ENCODE assay signal across 8 cellular contexts in the genomic region with DNA sequence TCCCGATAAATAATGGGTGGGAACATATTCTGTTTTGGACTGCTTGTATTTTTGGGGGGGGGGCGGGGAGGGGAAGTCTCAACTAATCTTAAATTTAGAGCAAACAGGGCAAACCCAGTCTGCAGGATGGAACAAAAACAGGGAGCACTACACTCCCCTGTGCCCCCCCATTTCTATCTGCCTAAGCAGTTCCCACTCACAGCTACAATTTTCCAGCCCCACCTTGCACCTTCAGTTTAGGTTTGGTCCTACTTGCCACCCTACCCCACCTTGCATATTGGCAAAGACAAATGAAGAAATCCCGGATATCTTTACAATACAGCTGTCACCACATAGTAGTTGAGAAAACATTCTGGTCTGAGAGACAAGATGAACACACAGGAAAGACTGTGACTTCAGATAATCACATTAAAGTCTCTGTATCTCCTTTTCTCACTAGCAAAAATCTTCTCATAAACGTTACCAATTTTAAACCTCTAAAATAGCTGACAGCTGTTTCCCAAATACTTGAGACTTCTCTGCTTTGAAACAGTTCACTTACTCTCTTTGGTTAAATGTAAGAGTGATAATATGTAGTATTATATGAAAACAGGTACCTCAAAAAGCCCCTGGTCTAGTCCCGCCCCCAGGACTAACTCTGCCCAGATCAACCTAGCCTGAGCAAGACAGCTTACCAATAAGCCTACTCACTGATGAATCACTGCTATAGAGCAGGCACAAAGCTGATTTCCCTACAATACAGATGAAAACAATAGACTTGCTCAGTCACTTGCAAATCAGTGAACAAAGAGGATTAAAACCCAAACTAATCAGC. TPM values are rescaled to one million over a fixed set of nuclear protein-coding genes. Genes with fewer than 3 reads are reported as not detected.
A peak's percentile ranks its signal among the peaks of the same experiment; 100 is the strongest.
DNase-seq lines count a peak whose midpoint lies in the region; ATAC-seq, FAIRE-seq and TF ChIP-seq lines count a peak whose summit lies in the region.

No MANE protein-coding gene starts in this region.

- intact Hi-C loops in GM12878 (cut with micrococcal nuclease; ENCODE audit: unreplicated experiment) (no loop called here), lower leg skin (cut with DNase I; ENCODE audit: low total_unique reads) (no loop called here), aorta (cut with DNase I) (no loop called here)

- H3K4me3 ChIP-seq in GM12878 (no peak overlapping the region), lower leg skin (ENCODE audit: low read depth, poor library complexity, severe bottlenecking) (no peak overlapping the region), aorta (ENCODE audit: low read length in 2 of 2) (no peak overlapping the region)

- peaks cover 26% of the 10 kb centered on the region for H3K4me1 ChIP-seq in GM12878 (ENCODE audit: control insufficient read depth, insufficient read depth, low read length)
- no peaks in the 10 kb centered on the region for H3K4me1 ChIP-seq in aorta (ENCODE audit: control insufficient read depth in 1 of 2, insufficient read depth in 2 of 2, low read length in 2 of 2)

- WGBS in GM12878 (ENCODE audit: insufficient coverage, insufficient replicate concordance, low lambda C conversion rate, missing lambda C conversion rate) = 32% methylated on average over 5 of the region's 5 CpGs
- WGBS in lower leg skin, 2 donors = 69 to 75% methylated on average over 5 of the region's 5 CpGs
- 72 to 73% methylated on average over 5 of the region's 5 CpGs for WGBS in aorta, 2 donors

- in situ Hi-C loops in GM12878 (cut with MboI) = no loop called here

- H3K79me2 ChIP-seq in GM12878 (ENCODE audit: control insufficient read depth, insufficient read depth, low read length) = no peaks in the 10 kb centered on the region; the same call in 1 of the 2 replicates

- no peak for FAIRE-seq in GM12878 (lab: Jason Lieb, UNC)

- TF ChIP-seq CTCF in GM20000 (IDR thresholded peaks at IDR 0.05; ENCODE audit: extremely low read depth, missing control alignments) (no peak), GM12878 (IDR thresholded peaks at IDR 0.05 in 2 of 3, conservative IDR thresholded peaks at IDR 0.05 in 1 of 3; ENCODE audit: control insufficient read depth in 2 of 3, extremely low read depth in 1 of 3, insufficient read depth in 1 of 3, low read depth in 3 of 3, low read length in 3 of 3) (no peak), lower leg skin (IDR thresholded peaks at IDR 0.05) (no peak)

- H3K27ac ChIP-seq in GM12878 (ENCODE audit: control insufficient read depth, insufficient read depth) (peak overlapping the region; percentile 57), aorta (ENCODE audit: low read depth in 1 of 2, low read length in 2 of 2) (no peak overlapping the region)

- no peaks in the 10 kb centered on the region for H3K27me3 ChIP-seq in GM12878 (replicated peaks in 1 of 2; ENCODE audit: control insufficient read depth in 2 of 2, insufficient read depth in 2 of 2, low read length in 1 of 2)
- no peaks in the 10 kb centered on the region for H3K27me3 ChIP-seq in aorta (ENCODE audit: control insufficient read depth in 1 of 2, insufficient read depth in 2 of 2, low read length in 1 of 2)

- no TSS peak for BruUV-seq in GM12878 (replicated peaks; lab: Mats Ljungman, UMichigan)

- peak; percentile 38 for DNase-seq in GM20000 (ENCODE audit: low spot score)
- DNase-seq in OCI-M1 (lab: John Stamatoyannopoulos, UW) = peak; percentile 79
- DNase-seq in GM12878 (ENCODE audit: low read depth, low spot score) = no peak
- DNase-seq in stimulated activated CD4-positive, alpha-beta T cell treated with anti-CD3 and anti-CD28 coated beads, TNF-alpha, amount 100 ng/mL, for 48 hours (ENCODE audit: low read depth in 3 of 3) = peak; percentile 18 to 45 (median 44)
- DNase-seq in lower leg skin (ENCODE audit: low spot score in 2 of 2) = no peak
- DNase-seq in globus pallidus (ENCODE audit: low spot score) = no peak
- no peak for DNase-seq in aorta
- no peak for DNase-seq in NCI-H1694 treated with DMSO at 0.1 percent for 48 hours (lab: John Stamatoyannopoulos, UW)

- peak; percentile 74 for ATAC-seq in GM12878
- no peak for ATAC-seq in aorta (ENCODE audit: low FRiP score)

- TF ChIP-seq RAD21 in GM12878 (IDR thresholded peaks at IDR 0.05; ENCODE audit: insufficient read depth, low read depth, low read length) = no peak

- no peak for TF ChIP-seq EP300 in GM12878 (IDR thresholded peaks at IDR 0.05; ENCODE audit: borderline replicate concordance in 1 of 2, control insufficient read depth in 1 of 2, low read depth in 2 of 2, low read length in 2 of 2)

- H3K9ac ChIP-seq in GM12878 (ENCODE audit: control insufficient read depth, insufficient read depth, low read length) = peak overlapping the region; percentile 17; the same call in 1 of the 2 replicates

- SMC1A ChIA-PET in GM12878 (lab: Charles Lee; ENCODE audit: uncharacterized antibody, unreplicated experiment) = interaction anchor here (0.6 to 2.8 kb wide), 8 partner anchors 8 to 367 kb away, joined by 3 to 12 read pairs (median 4); no protein-coding TSS in a partner anchor

- H3K4me2 ChIP-seq in GM12878 (ENCODE audit: control insufficient read depth, insufficient read depth) = peak overlapping the region; percentile 4; the same call in 1 of the 2 replicates

- H2AFZ ChIP-seq in GM12878 (ENCODE audit: control insufficient read depth, low read depth, low read length) = peak overlapping the region; percentile 15

- TF ChIP-seq POLR2A in GM12878 (IDR thresholded peaks at IDR 0.05; ENCODE audit: low read depth, low read length) = no peak
- TF ChIP-seq POLR2A in lower leg skin (IDR thresholded peaks at IDR 0.05) = no peak

- CTCF ChIA-PET in GM12878 (lab: Yijun Ruan, JAX) = interaction anchor here (1.0 to 3.6 kb wide), 4 partner anchors 11 to 151 kb away, joined by 3 to 13 read pairs (median 4); no protein-coding TSS in a partner anchor

- RAD21 ChIA-PET in GM12878 (lab: Charles Lee; ENCODE audit: unreplicated experiment) = interaction anchor here (0.8 to 1.6 kb wide), 4 partner anchors 8 to 368 kb away, joined by 3 to 5 read pairs (median 4); no protein-coding TSS in a partner anchor

- H3K9me3 ChIP-seq in GM12878 (replicated peaks; ENCODE audit: control insufficient read depth, insufficient read depth, low read length) (no peaks in the 10 kb centered on the region), aorta (ENCODE audit: control insufficient read depth, low read length) (no peaks in the 10 kb centered on the region)

- H3K36me3 ChIP-seq in GM12878 (ENCODE audit: control insufficient read depth in 2 of 2, insufficient read depth in 2 of 2, low read length in 1 of 2) = peaks cover 0 to 4% of the 10 kb centered on the region in 2 experiments; a peak in 1 of 4 replicates
- no peaks in the 10 kb centered on the region for H3K36me3 ChIP-seq in aorta (ENCODE audit: control insufficient read depth in 1 of 2, insufficient read depth in 2 of 2, low read length in 1 of 2)

- no peaks in the 10 kb centered on the region for H4K20me1 ChIP-seq in GM12878 (ENCODE audit: control insufficient read depth, insufficient read depth)

- POLR2A ChIA-PET in GM12878 (lab: Charles Lee) = interaction anchor here (0.5 to 1.5 kb wide), 7 partner anchors 8 to 199 kb away, joined by 3 to 5 read pairs (median 4); no protein-coding TSS in a partner anchor

TF ChIP-seq in GM12878, 131 proteins besides CTCF, POLR2A, EP300 and RAD21 (continues in another document):
- TF ChIP-seq MYB (IDR thresholded peaks at IDR 0.05; ENCODE audit: borderline replicate concordance, low read depth, low read length) (no peak), SIX5 (IDR thresholded peaks at IDR 0.05; ENCODE audit: low read depth, low read length, severe bottlenecking) (no peak)
- TF ChIP-seq, protein P1, sequence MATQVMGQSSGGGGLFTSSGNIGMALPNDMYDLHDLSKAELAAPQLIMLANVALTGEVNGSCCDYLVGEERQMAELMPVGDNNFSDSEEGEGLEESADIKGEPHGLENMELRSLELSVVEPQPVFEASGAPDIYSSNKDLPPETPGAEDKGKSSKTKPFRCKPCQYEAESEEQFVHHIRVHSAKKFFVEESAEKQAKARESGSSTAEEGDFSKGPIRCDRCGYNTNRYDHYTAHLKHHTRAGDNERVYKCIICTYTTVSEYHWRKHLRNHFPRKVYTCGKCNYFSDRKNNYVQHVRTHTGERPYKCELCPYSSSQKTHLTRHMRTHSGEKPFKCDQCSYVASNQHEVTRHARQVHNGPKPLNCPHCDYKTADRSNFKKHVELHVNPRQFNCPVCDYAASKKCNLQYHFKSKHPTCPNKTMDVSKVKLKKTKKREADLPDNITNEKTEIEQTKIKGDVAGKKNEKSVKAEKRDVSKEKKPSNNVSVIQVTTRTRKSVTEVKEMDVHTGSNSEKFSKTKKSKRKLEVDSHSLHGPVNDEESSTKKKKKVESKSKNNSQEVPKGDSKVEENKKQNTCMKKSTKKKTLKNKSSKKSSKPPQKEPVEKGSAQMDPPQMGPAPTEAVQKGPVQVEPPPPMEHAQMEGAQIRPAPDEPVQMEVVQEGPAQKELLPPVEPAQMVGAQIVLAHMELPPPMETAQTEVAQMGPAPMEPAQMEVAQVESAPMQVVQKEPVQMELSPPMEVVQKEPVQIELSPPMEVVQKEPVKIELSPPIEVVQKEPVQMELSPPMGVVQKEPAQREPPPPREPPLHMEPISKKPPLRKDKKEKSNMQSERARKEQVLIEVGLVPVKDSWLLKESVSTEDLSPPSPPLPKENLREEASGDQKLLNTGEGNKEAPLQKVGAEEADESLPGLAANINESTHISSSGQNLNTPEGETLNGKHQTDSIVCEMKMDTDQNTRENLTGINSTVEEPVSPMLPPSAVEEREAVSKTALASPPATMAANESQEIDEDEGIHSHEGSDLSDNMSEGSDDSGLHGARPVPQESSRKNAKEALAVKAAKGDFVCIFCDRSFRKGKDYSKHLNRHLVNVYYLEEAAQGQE (IDR thresholded peaks at IDR 0.05; ENCODE audit: low read depth, low read length) = no peak

RNA-seq across cellular contexts. Expression of gene RAPGEF6, which starts 5.2 kb away (rescaled TPM):
- 184 and 194 TPM in 2 replicates for total RNA-seq in GM12878 (2013; cell fraction: nucleolus; rRNA removed)
- total RNA-seq in GM12878 (2014; rRNA removed) (19.5 and 24.1 TPM in 2 replicates), GM12878 (2014; rRNA removed; fragmentation: Illumina TruSeq; extraction: Trizol) (24.0 and 24.9 TPM in 2 replicates), GM12878 (2021) (18.5 and 19.5 TPM in 2 replicates), lower leg skin (10 to 100 TPM; 16.8 to 20.2 (median 18.9) TPM), aorta (10 to 100 TPM; 26.1 to 26.6 TPM)
- polyA plus RNA-seq in GM12878 (2011; ENCODE audit: low read depth) = 6.1 TPM
- polyA plus RNA-seq in GM12878 (2011; rRNA removed) (18.3 and 23.5 TPM in 2 replicates), GM12878 (2014; fragmentation: Illumina TruSeq; extraction: Trizol) (14.1 and 15.9 TPM in 2 replicates), GM12878 (2014; fragmentation: Nextera tagmentation; extraction: Ambion mirVana) (1 to 10 TPM; 2.9 to 4.9 TPM), GM12878 (2014; rRNA removed) (7.8 and 8.1 TPM in 2 replicates), GM12878 (2016; fragmentation: Nextera tagmentation; extraction: Ambion mirVana) (10 to 100 TPM; 13.3 to 14.3 TPM), aorta (1 to 10 TPM; 2.1 to 4.1 TPM)
- polyA plus RNA-seq in GM12878 (2011; cell fraction: cytosol; rRNA removed) = 8.8 and 10.4 TPM in 2 replicates
- 20.8 and 23.0 TPM in 2 replicates for polyA plus RNA-seq in GM12878 (2011; cell fraction: nucleus; rRNA removed)
- 6.8 and 9.5 TPM in 2 replicates for polyA plus RNA-seq in GM12878 (2012)
- 78.5 and 126 TPM in 2 replicates for polyA minus RNA-seq in GM12878 (2011; rRNA and poly(A)+ RNA removed)
- 14.2 and 15.8 TPM in 2 replicates for polyA minus RNA-seq in GM12878 (2011; cell fraction: cytosol; rRNA and poly(A)+ RNA removed)
- polyA minus RNA-seq in GM12878 (2011; cell fraction: nucleus; rRNA and poly(A)+ RNA removed) = 58.8 and 80.8 TPM in 2 replicates

Comparison
In these comparisons a context has a peak if more than half of its experiments do, and no peak if none do; other contexts are left out.
1. DNase-seq: peak in GM20000 (single experiment), OCI-M1 (single experiment) and stimulated activated CD4-positive, alpha-beta T cell treated with anti-CD3 and anti-CD28 coated beads, TNF-alpha, amount 100 ng/mL, for 48 hours (3 of 3); none in GM12878 (single experiment), lower leg skin (0 of 2), globus pallidus (single experiment), aorta (0 of 2) and NCI-H1694 treated with DMSO at 0.1 percent for 48 hours (single experiment).